1 cellular context compared by ENCODE assay signal in genomic region chr3:99330281-99330680, GRCh38.
TF ChIP-seq lines count a peak whose summit lies in the region.

No MANE protein-coding gene starts in this region.

TF ChIP-seq in GM23338, 12 proteins besides CTCF, POLR2A, EP300 and RAD21 (continued from another document):
- TF ChIP-seq NANOG (IDR thresholded peaks at IDR 0.05; ENCODE audit: borderline replicate concordance), result no peak
- TF ChIP-seq ZNF331 (CRISPR knock-in tag; IDR thresholded peaks at IDR 0.05; ENCODE audit: low read depth), result no peak
- TF ChIP-seq STAT1 (IDR thresholded peaks at IDR 0.05; ENCODE audit: unreplicated experiment), result no peak
- no peak for TF ChIP-seq EZH2 (IDR thresholded peaks at IDR 0.05; ENCODE audit: low read depth, unreplicated experiment)
- no peak for TF ChIP-seq POLR2AphosphoS5 (IDR thresholded peaks at IDR 0.05; ENCODE audit: low read depth)
- no peak for TF ChIP-seq CREB1 (CRISPR knock-in tag; IDR thresholded peaks at IDR 0.05; ENCODE audit: low read depth)
- no peak for TF ChIP-seq ZNF114 (CRISPR knock-in tag; IDR thresholded peaks at IDR 0.05)
- TF ChIP-seq EZH2phosphoT487 (IDR thresholded peaks at IDR 0.05; ENCODE audit: unreplicated experiment), result no peak
- no peak for TF ChIP-seq JUNB (IDR thresholded peaks at IDR 0.05; ENCODE audit: unreplicated experiment)
- no peak for TF ChIP-seq ETS1 (IDR thresholded peaks at IDR 0.05)
- no peak for TF ChIP-seq REST (IDR thresholded peaks at IDR 0.05; ENCODE audit: unreplicated experiment)
TF ChIP-seq in GM23338: peak in this region for 0.
